Comparison of ENCODE assay signal across 1 cellular context in the genomic region with DNA sequence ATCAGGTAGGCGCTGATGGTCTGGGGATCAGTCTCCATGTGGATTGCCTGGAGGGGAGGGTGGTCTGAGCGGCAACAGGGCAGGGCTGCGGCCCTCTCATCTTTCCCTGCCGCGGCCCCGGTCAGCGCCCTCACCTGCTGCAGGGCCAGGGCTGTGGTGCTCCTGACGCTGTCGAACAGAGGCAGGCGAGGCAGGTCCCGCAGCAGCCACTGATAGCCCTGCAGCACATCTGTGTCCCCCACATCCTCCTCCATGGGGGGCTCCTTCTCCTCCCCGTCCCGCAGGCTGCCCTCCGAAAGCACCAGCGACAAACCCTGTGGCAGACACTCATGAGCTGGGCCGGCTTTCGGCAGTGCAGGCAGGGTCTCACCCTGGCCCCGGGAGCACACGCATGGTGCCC.
A peak's percentile ranks its signal among the peaks of the same experiment; 100 is the strongest.
TF ChIP-seq lines count a peak whose summit lies in the region.

No MANE protein-coding gene starts in this region.

TF ChIP-seq in HepG2, 621 proteins besides CTCF, POLR2A, EP300 and RAD21:
- TF ChIP-seq, protein P1, sequence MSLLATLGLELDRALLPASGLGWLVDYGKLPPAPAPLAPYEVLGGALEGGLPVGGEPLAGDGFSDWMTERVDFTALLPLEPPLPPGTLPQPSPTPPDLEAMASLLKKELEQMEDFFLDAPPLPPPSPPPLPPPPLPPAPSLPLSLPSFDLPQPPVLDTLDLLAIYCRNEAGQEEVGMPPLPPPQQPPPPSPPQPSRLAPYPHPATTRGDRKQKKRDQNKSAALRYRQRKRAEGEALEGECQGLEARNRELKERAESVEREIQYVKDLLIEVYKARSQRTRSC (CRISPR knock-in tag; IDR thresholded peaks at IDR 0.05; ENCODE audit: low read depth): no peak
- TF ChIP-seq AGO2 (optimal IDR thresholded peaks at IDR 0.05; ENCODE audit: low read depth, low read length) (peak; percentile 54), RBFOX2 (IDR thresholded peaks at IDR 0.05; ENCODE audit: low read depth, low read length) (0 out of 2 replicates have a peak, but pooled peaks have one; percentile 26)
TF ChIP-seq in HepG2: peak in this region for 2.
